ENCODE assay signal across 9 cellular contexts in genomic region chr2:224894356-224894755, GRCh38.
A peak's percentile ranks its signal among the peaks of the same experiment; 100 is the strongest.
DNase-seq lines count a peak whose midpoint lies in the region; ATAC-seq and TF ChIP-seq lines count a peak whose summit lies in the region.
"Had no signal": no experiment of that assay in that cellular context is flagged by ENCODE, and none has a peak within 500 bp of the region (broad histone marks: within the 10 kb centered on the region; RNA-seq: fewer than 3 reads in every experiment).

No MANE protein-coding gene starts in this region.

- POLR2A ChIA-PET in activated B cell treated with CpG ODN at 0.5 μM for 24 hours (lab: Charles Lee) = interaction anchor here (0.9 to 1.4 kb wide), 5 partner anchors 16 to 59 kb away, joined by 3 to 4 read pairs (median 3); no protein-coding TSS in a partner anchor

- TF ChIP-seq CTCF in activated B cell treated with CpG ODN at 0.5 μM for 24 hours (IDR thresholded peaks at IDR 0.05) = no peak
- TF ChIP-seq CTCF in foreskin keratinocyte (conservative IDR thresholded peaks at IDR 0.05) = no peak

- no peak overlapping the region for H3K27ac ChIP-seq in foreskin keratinocyte

- H3K36me3 Mint-ChIP-seq in activated B cell treated with CpG ODN at 0.5 μM for 24 hours (ENCODE audit: low read depth) = peaks cover 63% of the 10 kb centered on the region

- CTCF ChIA-PET in activated B cell treated with CpG ODN at 0.5 μM for 24 hours (lab: Charles Lee) = interaction anchor here (1.0 kb wide), 1 partner anchor 108 kb away, joined by 3 read pairs; no protein-coding TSS in a partner anchor

- no peaks in the 10 kb centered on the region for H3K27me3 ChIP-seq in foreskin keratinocyte

- ATAC-seq in HG03108 (IDR thresholded peaks at IDR 0.05; ENCODE audit: unreplicated experiment) (peak; percentile 80), activated B cell treated with CpG ODN at 0.5 μM for 24 hours (ENCODE audit: low read depth) (peak; percentile 70), left lobe of liver (no peak), foreskin keratinocyte (no peak)

- H3K27me3 Mint-ChIP-seq in activated B cell treated with CpG ODN at 0.5 μM for 24 hours = no peaks in the 10 kb centered on the region

- peak; percentile 27 for DNase-seq in Ammon's horn (ENCODE audit: low spot score)
- DNase-seq in GM19238 (ENCODE audit: insufficient read length, low spot score) = peak; percentile 9
- DNase-seq in activated B cell treated with CpG ODN at 0.5 μM for 24 hours = no peak
- DNase-seq in left lobe of liver (ENCODE audit: low spot score) = no peak
- no peak for DNase-seq in HK-2 (ENCODE audit: unreplicated experiment)
- DNase-seq in foreskin keratinocyte = no peak
- no peak for DNase-seq in AG08395 (ENCODE audit: low spot score)
- DNase-seq: DND-41 had no signal

- intact Hi-C loops in activated B cell treated with CpG ODN at 0.5 μM for 24 hours (cut with micrococcal nuclease) = loop anchor here (1.0 to 2.0 kb wide), 7 partner anchors 12 to 147 kb away; no protein-coding TSS in a partner anchor

- peaks cover 16% of the 10 kb centered on the region for H3K4me1 ChIP-seq in foreskin keratinocyte

- peak overlapping the region; percentile 95 for H3K27ac Mint-ChIP-seq in activated B cell treated with CpG ODN at 0.5 μM for 24 hours

- H3K4me3 Mint-ChIP-seq in activated B cell treated with CpG ODN at 0.5 μM for 24 hours = peak overlapping the region; percentile 74

- no peaks in the 10 kb centered on the region for H3K9me3 Mint-ChIP-seq in activated B cell treated with CpG ODN at 0.5 μM for 24 hours

- peaks cover 62% of the 10 kb centered on the region for H3K4me1 Mint-ChIP-seq in activated B cell treated with CpG ODN at 0.5 μM for 24 hours

Comparison
In these comparisons a context has a peak if more than half of its experiments do, and no peak if none do; other contexts are left out.
1. DNase-seq: peak in Ammon's horn (single experiment) and GM19238 (single experiment); none in activated B cell treated with CpG ODN at 0.5 μM for 24 hours (single experiment), left lobe of liver (single experiment), HK-2 (single experiment), foreskin keratinocyte (0 of 2) and AG08395 (single experiment).
2. ATAC-seq: peak in HG03108 (single experiment) and activated B cell treated with CpG ODN at 0.5 μM for 24 hours (single experiment); none in left lobe of liver (single experiment) and foreskin keratinocyte (single experiment).